ENCODE assay signal across 11 cellular contexts in the genomic region with DNA sequence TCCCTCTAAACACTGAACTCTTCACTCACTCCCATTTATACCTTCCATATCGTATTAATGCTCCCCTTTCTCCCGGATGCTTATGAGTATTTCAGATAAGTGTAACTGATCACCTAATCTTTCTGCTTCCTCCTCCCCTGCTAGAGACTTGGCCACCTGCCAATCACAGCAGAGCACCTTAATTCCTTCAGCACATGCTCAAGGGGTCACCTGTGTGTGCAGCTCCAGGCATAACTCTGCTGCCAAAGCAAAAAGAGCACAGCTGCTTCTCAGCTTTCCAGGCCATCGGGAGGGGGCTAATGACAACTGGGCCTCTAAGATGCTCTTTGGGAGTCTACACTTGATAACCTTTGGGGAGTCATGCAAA.
A peak's percentile ranks its signal among the peaks of the same experiment; 100 is the strongest.
DNase-seq lines count a peak whose midpoint lies in the region; ATAC-seq and FAIRE-seq lines count a peak whose summit lies in the region.
"Had no signal": no experiment of that assay in that cellular context is flagged by ENCODE, and none has a peak within 500 bp of the region (broad histone marks: within the 10 kb centered on the region; RNA-seq: fewer than 3 reads in every experiment).

No MANE protein-coding gene starts in this region.

- no peaks in the 10 kb centered on the region for H3K36me3 Mint-ChIP-seq in naive thymus-derived CD8-positive, alpha-beta T cell

- no peak for FAIRE-seq in frontal cortex (lab: Jason Lieb, UNC)

- peak; percentile 3 for DNase-seq in activated CD8-positive, alpha-beta memory T cell treated with anti-CD3 and anti-CD28 coated beads, Interleukin-2, amount 50 U/mL, for 1 hour (ENCODE audit: extremely low read depth)
- no peak for DNase-seq in activated CD8-positive, alpha-beta memory T cell treated with anti-CD3 and anti-CD28 coated beads for 24 hours
- DNase-seq in NCI-H524 (lab: John Stamatoyannopoulos, UW) (peak; percentile 43 to 80), GM03348 (ENCODE audit: low spot score) (no peak), frontal cortex (ENCODE audit: low spot score in 2 of 2) (no peak)
- peak in 8 of 10 donors; percentile 9 to 74 (median 35) for DNase-seq in naive thymus-derived CD8-positive, alpha-beta T cell
- DNase-seq in stimulated activated CD4-positive, alpha-beta T cell treated with anti-CD3 and anti-CD28 coated beads, Interleukin-2, amount 100 ng/mL, for 48 hours = no peak
- DNase-seq: left lung, NCI-H1092 treated with DMSO at 0.1 percent for 48 hours had no signal

- no peaks in the 10 kb centered on the region for H3K27me3 Mint-ChIP-seq in naive thymus-derived CD8-positive, alpha-beta T cell

- ATAC-seq in HG02852 (IDR thresholded peaks at IDR 0.05; ENCODE audit: unreplicated experiment) = peak; percentile 24
- peak; percentile 57 to 73 for ATAC-seq in naive thymus-derived CD8-positive, alpha-beta T cell
- ATAC-seq: left lung had no signal

- H3K27ac Mint-ChIP-seq in naive thymus-derived CD8-positive, alpha-beta T cell = peak overlapping the region; percentile 5 to 91 (median 63)
- H3K27ac Mint-ChIP-seq: progenitor cell of endocrine pancreas had no signal

- POLR2A ChIA-PET in naive thymus-derived CD8-positive, alpha-beta T cell (lab: Charles Lee) = interaction anchor here (2.3 kb wide), 1 partner anchor 37 kb away, joined by 6 read pairs; no protein-coding TSS in a partner anchor

- H3K4me1 Mint-ChIP-seq in naive thymus-derived CD8-positive, alpha-beta T cell = peaks cover 29 to 51% (median 40%) of the 10 kb centered on the region in 4 donors

- no peaks in the 10 kb centered on the region for H3K9me3 Mint-ChIP-seq in naive thymus-derived CD8-positive, alpha-beta T cell

- H3K4me3 Mint-ChIP-seq in naive thymus-derived CD8-positive, alpha-beta T cell = peak overlapping the region in 7 of 10 donors; percentile 8 to 80 (median 33)

Comparison
In these comparisons a context has a peak if more than half of its experiments do, and no peak if none do; other contexts are left out.
1. DNase-seq: peak in activated CD8-positive, alpha-beta memory T cell treated with anti-CD3 and anti-CD28 coated beads, Interleukin-2, amount 50 U/mL, for 1 hour (single experiment), NCI-H524 (2 of 2) and naive thymus-derived CD8-positive, alpha-beta T cell (8 of 10); none in activated CD8-positive, alpha-beta memory T cell treated with anti-CD3 and anti-CD28 coated beads for 24 hours (single experiment), GM03348 (single experiment), stimulated activated CD4-positive, alpha-beta T cell treated with anti-CD3 and anti-CD28 coated beads, Interleukin-2, amount 100 ng/mL, for 48 hours (0 of 2) and frontal cortex (0 of 2).